ENCODE assay signal across 25 cellular contexts in the genomic region with DNA sequence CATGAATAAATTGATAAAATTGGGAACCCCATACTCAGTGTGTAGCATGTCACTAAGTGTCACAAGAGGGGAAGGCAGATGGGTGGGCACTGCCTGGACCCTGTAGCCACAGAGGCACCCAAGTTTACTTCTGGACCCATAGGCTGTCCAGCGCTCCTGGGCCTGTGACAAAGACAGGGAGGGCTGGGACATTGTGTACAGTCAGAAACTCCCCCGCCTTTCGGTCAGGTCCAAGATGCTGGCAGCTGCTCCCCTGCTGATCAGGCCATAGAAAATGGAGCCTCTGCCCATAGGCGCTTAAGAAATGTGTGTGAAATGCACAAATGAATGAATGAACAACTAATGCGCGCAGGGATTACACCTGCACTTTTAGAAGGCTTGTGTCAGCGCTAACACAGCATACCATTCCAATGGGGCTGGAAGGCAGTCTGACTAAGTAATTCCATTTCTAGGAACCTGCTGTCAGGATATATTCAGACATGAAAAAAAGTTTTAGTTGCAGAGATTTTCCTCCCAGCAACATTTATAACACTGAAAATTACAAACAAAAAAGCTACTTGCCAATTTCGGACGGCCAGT. TPM values are rescaled to one million over a fixed set of nuclear protein-coding genes. Genes with fewer than 3 reads are reported as not detected.
"Had no signal": no experiment of that assay in that cellular context is flagged by ENCODE, and none has a peak within 500 bp of the region (broad histone marks: within the 10 kb centered on the region; RNA-seq: fewer than 3 reads in every experiment).

No MANE protein-coding gene starts in this region.

- ATAC-seq: activated CD4-positive, alpha-beta T cell treated with anti-CD3 and anti-CD28 coated beads for 36 hours; activated CD8-positive, alpha-beta memory T cell treated with anti-CD3 and anti-CD28 coated beads, Interleukin-2, amount 10 ng/mL, durations not matched to agents 7 days and 5 days; Panc1 had no signal

- H3K36me3 ChIP-seq: SJCRH30, WERI-Rb-1 had no signal

- H3K27ac ChIP-seq: SJCRH30, WERI-Rb-1 had no signal

- H3K4me3 ChIP-seq: SJCRH30 had no signal

- H3K9me3 ChIP-seq: SJCRH30, SK-N-SH had no signal

- DNase-seq: activated CD4-positive, alpha-beta T cell treated with anti-CD3 and anti-CD28 coated beads for 36 hours; activated CD4-positive, alpha-beta T cell treated with anti-CD3 and anti-CD28 coated beads, Interleukin-2, amount 50 U/mL, for 4 hours; activated CD8-positive, alpha-beta memory T cell treated with anti-CD3 and anti-CD28 coated beads, Interleukin-2, amount 10 ng/mL, durations not matched to agents 7 days and 5 days; activated effector memory CD4-positive, alpha-beta T cell treated with Interleukin-2 at 50 U/mL for 16 hours; activated naive CD4-positive, alpha-beta T cell; activated T-cell treated with anti-CD3 and anti-CD28 coated beads, Interleukin-2, amount 50 U/mL, for 24 hours; amygdala; central memory CD4-positive, alpha-beta T cell; IMR-90; Kasumi-1; KBM-7; NCI-H1048; NCI-H1930; NCI-H2171 treated with DMSO at 0.1 percent for 48 hours; NCI-H226; NCI-H510A; NCI-H526 treated with DMSO at 0.1 percent for 48 hours; NCI-H82; Right ventricle myocardium superior; SJCRH30; SK-N-SH; T-helper 1 cell; WERI-Rb-1 had no signal

RNA-seq across cellular contexts. Expression of gene PTPN3, which starts 16.3 kb away (rescaled TPM):
- total RNA-seq: OCI-LY7 had no signal
